ENCODE assay signal across 8 cellular contexts in genomic region chrX:318068-318738, GRCh38. TPM values are rescaled to one million over a fixed set of nuclear protein-coding genes. Genes with fewer than 3 reads are reported as not detected.
DNase-seq lines count a peak whose midpoint lies in the region; ATAC-seq and TF ChIP-seq lines count a peak whose summit lies in the region.

No MANE protein-coding gene starts in this region.

- H3K4me3 ChIP-seq in GM12864 (ENCODE audit: low read depth, low read length) (peak overlapping the region; percentile 92), Peyer's patch (peak overlapping the region; percentile 87 to 94 (median 92)), adrenal gland (peak overlapping the region in 3 of 4 donors; percentile 62 to 88 (median 79)), skeletal muscle cell (ENCODE audit: low read depth, low read length) (peak overlapping the region; percentile 77)

- TF ChIP-seq POLR2A in Peyer's patch (IDR thresholded peaks at IDR 0.05) (peak; percentile 39 to 88), adrenal gland (IDR thresholded peaks at IDR 0.05) (peak; percentile 67 to 76)

- DNase-seq in GM12864 (ENCODE audit: low read depth) (peak; percentile 98), Peyer's patch (peak; percentile 98 to 99 (median 99)), adrenal gland (peak; percentile 97 to 100 (median 100)), hepatic stellate cell (ENCODE audit: low spot score) (peak; percentile 99), skeletal muscle cell (ENCODE audit: low read depth) (peak; percentile 96), NOMO-1 treated with dmso at 0.1 percent for 144 hours (lab: John Stamatoyannopoulos, UW; ENCODE audit: unreplicated experiment) (no peak), NCI-H187 treated with DMSO at 0.1 percent for 48 hours (lab: John Stamatoyannopoulos, UW) (no peak)

- H3K4me1 ChIP-seq in Peyer's patch = peaks cover 0 to 15% (median 9%) of the 10 kb centered on the region in 4 donors
- H3K4me1 ChIP-seq in adrenal gland (replicated peaks in 1 of 2) = peaks cover 12 to 15% of the 10 kb centered on the region in 2 donors

- intact Hi-C loops in adrenal gland (cut with DNase I) = no loop called here

- H3K27ac ChIP-seq in Peyer's patch (peak overlapping the region; percentile 93 to 99 (median 98)), adrenal gland (peak overlapping the region; percentile 76 to 98 (median 94))

- TF ChIP-seq CTCF in GM12864 (IDR thresholded peaks at IDR 0.05; ENCODE audit: low read depth, low read length, missing control alignments) (no peak), Peyer's patch (IDR thresholded peaks at IDR 0.05) (no peak), adrenal gland (IDR thresholded peaks at IDR 0.05) (peak in 1 of 6 experiments; percentile 8)

- ATAC-seq in HG02642 (IDR thresholded peaks at IDR 0.05; ENCODE audit: poor library complexity, unreplicated experiment) = peak; percentile 57

- WGBS in adrenal gland, 4 donors = 0 to 3% (median 1%) methylated on average over 14 to 61 of the region's 61 CpGs

- H3K9me3 ChIP-seq in Peyer's patch (no peaks in the 10 kb centered on the region), adrenal gland (replicated peaks in 1 of 3) (no peaks in the 10 kb centered on the region)

- H3K36me3 ChIP-seq in Peyer's patch = peaks cover 0 to 29% (median 0%) of the 10 kb centered on the region in 3 donors
- H3K36me3 ChIP-seq in adrenal gland (replicated peaks in 1 of 2) = peaks cover 0 to 17% of the 10 kb centered on the region in 2 donors

- H3K27me3 ChIP-seq in Peyer's patch (no peaks in the 10 kb centered on the region), adrenal gland (no peaks in the 10 kb centered on the region)

RNA-seq across cellular contexts. Expression of gene GTPBP6, which starts 0.4 kb away (rescaled TPM):
- 10 to 100 TPM; 17.9 to 38.5 (median 30.8) TPM for total RNA-seq in Peyer's patch
- 10 to 100 TPM; 29.8 to 57.1 (median 38.1) TPM for total RNA-seq in adrenal gland
- 10 to 100 TPM in 2 of 3 donors, 1 to 10 TPM in 1; 5.3 to 53.3 (median 40.5) TPM for polyA plus RNA-seq in adrenal gland

RNA-seq across cellular contexts. Expression of gene PLCXD1, which starts 37.0 kb away (rescaled TPM):
- total RNA-seq in Peyer's patch (10 to 100 TPM; 12.7 to 73.4 (median 18.9) TPM), adrenal gland (1 to 10 TPM; 1.2 to 7.8 (median 5.8) TPM)
- polyA plus RNA-seq in adrenal gland = 10 to 100 TPM in 1 of 3 donors, 1 to 10 TPM in 2; 1.4 to 14.3 (median 9.9) TPM

Comparison
In these comparisons a context has a peak if more than half of its experiments do, and no peak if none do; other contexts are left out.
1. DNase-seq: peak in GM12864 (single experiment), Peyer's patch (3 of 3), adrenal gland (7 of 7), hepatic stellate cell (single experiment) and skeletal muscle cell (single experiment); none in NOMO-1 treated with dmso at 0.1 percent for 144 hours (single experiment) and NCI-H187 treated with DMSO at 0.1 percent for 48 hours (single experiment).
2. Peak in every context shown above with its lines, with median percentiles within 50 percentile points of each other: H3K4me3 ChIP-seq.